ENCODE assay signal across 9 cellular contexts in the genomic region with DNA sequence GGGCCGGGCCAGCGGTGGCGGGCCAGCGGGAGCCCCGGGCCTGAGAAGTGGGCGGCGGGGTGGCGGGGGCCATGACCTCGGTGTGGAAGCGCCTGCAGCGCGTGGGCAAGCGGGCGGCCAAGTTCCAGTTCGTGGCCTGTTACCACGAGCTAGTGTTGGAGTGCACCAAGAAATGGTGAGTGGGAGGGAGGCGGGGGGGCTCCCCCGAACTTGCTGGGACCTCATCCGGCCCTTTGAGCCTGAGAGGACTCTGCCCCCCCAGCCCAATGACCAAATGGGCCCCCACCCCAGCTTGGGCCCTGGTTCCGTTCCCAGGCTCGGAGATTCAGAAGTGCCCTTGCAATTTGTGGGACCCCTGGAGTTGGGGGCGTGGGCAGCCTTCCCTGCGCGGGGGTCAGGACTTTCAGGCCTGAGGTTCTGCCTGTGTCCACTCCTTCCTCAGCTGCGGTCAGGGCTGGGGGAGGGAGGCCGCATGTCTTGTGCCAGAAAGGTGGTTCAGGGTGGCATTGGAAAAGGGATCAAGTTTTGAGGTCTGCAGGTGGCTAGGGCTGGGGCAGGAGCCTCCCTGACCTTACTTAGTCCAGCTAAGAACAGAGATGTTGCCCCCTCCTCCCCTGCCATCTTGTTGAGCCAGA. TPM values are rescaled to one million over a fixed set of nuclear protein-coding genes. Genes with fewer than 3 reads are reported as not detected.
A peak's percentile ranks its signal among the peaks of the same experiment; 100 is the strongest.
DNase-seq lines count a peak whose midpoint lies in the region; ATAC-seq and TF ChIP-seq lines count a peak whose summit lies in the region.
"Had no signal": no experiment of that assay in that cellular context is flagged by ENCODE, and none has a peak within 500 bp of the region (broad histone marks: within the 10 kb centered on the region; RNA-seq: fewer than 3 reads in every experiment).

No MANE protein-coding gene starts in this region.

- H4K20me1 ChIP-seq in DOHH2 (ENCODE audit: control insufficient read depth, insufficient read depth, low read depth, low read length), result 0 out of 2 replicates have a peak, but pooled peaks cover 2% of the 10 kb centered on the region

- WGBS in esophagus muscularis mucosa, result 5% methylated on average over 6 of the region's 26 CpGs

- TF ChIP-seq POLR2A in esophagus muscularis mucosa (IDR thresholded peaks at IDR 0.05; ENCODE audit: low read depth), result no peak

- H3K36me3 ChIP-seq in DOHH2 (ENCODE audit: control insufficient read depth, low read length), result peaks cover 18% of the 10 kb centered on the region
- peaks cover 50% of the 10 kb centered on the region for H3K36me3 ChIP-seq in SJSA1
- peaks cover 18 to 34% (median 34%) of the 10 kb centered on the region in 4 donors for H3K36me3 ChIP-seq in esophagus muscularis mucosa

- H3F3A ChIP-seq in DOHH2 (ENCODE audit: control insufficient read depth, insufficient read depth), result peaks cover 20% of the 10 kb centered on the region

- peaks cover 51% of the 10 kb centered on the region for H3K4me1 ChIP-seq in DOHH2 (ENCODE audit: control insufficient read depth, low read length)
- peaks cover 60% of the 10 kb centered on the region for H3K4me1 ChIP-seq in SJSA1 (replicated peaks)
- peaks cover 54 to 91% (median 74%) of the 10 kb centered on the region in 4 donors for H3K4me1 ChIP-seq in esophagus muscularis mucosa

- intact Hi-C loops in esophagus muscularis mucosa (cut with DNase I) (no loop called here), posterior vena cava (cut with DNase I) (loop anchor here in 1 of 2 donors (5.0 kb wide), 1 partner anchor 36 kb away; a partner anchor contains a TSS)

- H3K9me2 ChIP-seq in DOHH2 (replicated peaks; ENCODE audit: control insufficient read depth, low read length), result no peaks in the 10 kb centered on the region

- peak overlapping the region; percentile 87 for H3K4me2 ChIP-seq in DOHH2 (ENCODE audit: low read length)

- no peaks in the 10 kb centered on the region for H3K27me3 ChIP-seq in DOHH2 (ENCODE audit: control insufficient read depth, low read length)
- no peaks in the 10 kb centered on the region for H3K27me3 ChIP-seq in SJSA1 (replicated peaks)
- H3K27me3 ChIP-seq in esophagus muscularis mucosa, result no peaks in the 10 kb centered on the region

- H3K27ac ChIP-seq in DOHH2 (ENCODE audit: low read depth, low read length) (peak overlapping the region; percentile 35), SJSA1 (peak overlapping the region; percentile 61), esophagus muscularis mucosa (replicated peaks in 1 of 4) (peak overlapping the region; percentile 95 to 99 (median 96))

- DNase-seq in SJSA1 (ENCODE audit: low read depth in 1 of 2, low spot score in 2 of 2) (peak in 1 of 2 experiments; percentile 62), esophagus muscularis mucosa (ENCODE audit: extremely low spot score) (no peak), posterior vena cava (ENCODE audit: low spot score) (peak; percentile 86)
- DNase-seq: cortex of kidney had no signal

- no peak for TF ChIP-seq CTCF in DOHH2 (IDR thresholded peaks at IDR 0.05; ENCODE audit: low read depth, low read length, poor library complexity, severe bottlenecking)
- TF ChIP-seq CTCF in esophagus muscularis mucosa (IDR thresholded peaks at IDR 0.05), result no peak

- H3K9me3 ChIP-seq in DOHH2 (ENCODE audit: control insufficient read depth, insufficient read depth, low read length) (no peaks in the 10 kb centered on the region), SJSA1 (replicated peaks) (no peaks in the 10 kb centered on the region), esophagus muscularis mucosa (no peaks in the 10 kb centered on the region)

- ATAC-seq in HG03159 (IDR thresholded peaks at IDR 0.05; ENCODE audit: unreplicated experiment) (no peak), GM21447 (IDR thresholded peaks at IDR 0.05; ENCODE audit: unreplicated experiment) (no peak), GM19463 (IDR thresholded peaks at IDR 0.05; ENCODE audit: unreplicated experiment) (no peak), GM21528 (IDR thresholded peaks at IDR 0.05; ENCODE audit: low FRiP score, unreplicated experiment) (no peak)

- H3K79me2 ChIP-seq in DOHH2 (ENCODE audit: control insufficient read depth, low read length), result peaks cover 32% of the 10 kb centered on the region

- peak overlapping the region; percentile 86 for H3K4me3 ChIP-seq in DOHH2 (ENCODE audit: low read length)
- H3K4me3 ChIP-seq in SJSA1, result peak overlapping the region; percentile 80
- H3K4me3 ChIP-seq in esophagus muscularis mucosa, result peak overlapping the region; percentile 78 to 98 (median 88)

- no peak for TF ChIP-seq EP300 in esophagus muscularis mucosa (IDR thresholded peaks at IDR 0.05)

RNA-seq across cellular contexts. Expression of a gene that starts 0.5 kb away (rescaled TPM):
- 103 and 107 TPM in 2 replicates for total RNA-seq in SJSA1 (2014; rRNA removed; shearing (Covaris generic))
- total RNA-seq in esophagus muscularis mucosa (100 to 1,000 TPM; 186 to 472 (median 293) TPM), posterior vena cava (100 to 1,000 TPM; 190 to 223 TPM)

RNA-seq across cellular contexts. Expression of a gene that starts 4.0 kb away (rescaled TPM):
- total RNA-seq in SJSA1 (2014; rRNA removed; shearing (Covaris generic)), result 35.1 and 64.9 TPM in 2 replicates
- total RNA-seq in esophagus muscularis mucosa, result 10 to 100 TPM; 47.9 to 90.4 (median 75.0) TPM
- total RNA-seq in posterior vena cava, result 10 to 100 TPM; 43.3 to 53.0 TPM

RNA-seq across cellular contexts. Expression of a gene that starts 6.1 kb away (rescaled TPM):
- 109 and 111 TPM in 2 replicates for total RNA-seq in SJSA1 (2014; rRNA removed; shearing (Covaris generic))
- total RNA-seq in esophagus muscularis mucosa, result 10 to 100 TPM; 43.6 to 77.3 (median 63.3) TPM
- total RNA-seq in posterior vena cava, result 10 to 100 TPM; 29.2 to 29.5 TPM

RNA-seq across cellular contexts. Expression of a gene that starts 18.2 kb away (rescaled TPM):
- total RNA-seq in SJSA1 (2014; rRNA removed; shearing (Covaris generic)), result 22.9 and 52.0 TPM in 2 replicates
- total RNA-seq in esophagus muscularis mucosa (100 to 1,000 TPM; 107 to 208 (median 137) TPM), posterior vena cava (100 to 1,000 TPM; 127 to 196 TPM)

RNA-seq across cellular contexts. Expression of a gene that starts 19.3 kb away (rescaled TPM):
- total RNA-seq in SJSA1 (2014; rRNA removed; shearing (Covaris generic)), result 0.13 TPM in 1 of 2 replicates, not detected in the other
- total RNA-seq in esophagus muscularis mucosa (1 to 10 TPM in 3 of 4 donors, under 1 TPM in 1; 0.99 to 1.2 (median 1.2) TPM), posterior vena cava (under 1 TPM; 0.65 to 0.71 TPM)

Comparison
In these comparisons a context has a peak if more than half of its experiments do, and no peak if none do; other contexts are left out.
1. H3K27ac ChIP-seq: peak in every context shown above with its lines; median percentile 96 in esophagus muscularis mucosa; 61 in SJSA1; 35 in DOHH2.